ENCODE assay signal across 8 cellular contexts in genomic region chr6:170289971-170290305, GRCh38. TPM values are rescaled to one million over a fixed set of nuclear protein-coding genes. Genes with fewer than 3 reads are reported as not detected.
DNase-seq lines count a peak whose midpoint lies in the region; ATAC-seq and TF ChIP-seq lines count a peak whose summit lies in the region.

No MANE protein-coding gene starts in this region.

- H3K4me3 Mint-ChIP-seq in CD8-positive, alpha-beta memory T cell, result peak overlapping the region; percentile 89 to 96 (median 91)

- H4K20me1 ChIP-seq in OCI-LY1 (ENCODE audit: insufficient read depth, low read length), result no peaks in the 10 kb centered on the region
- H4K20me1 ChIP-seq in osteoblast (ENCODE audit: insufficient read depth, low read length), result no peaks in the 10 kb centered on the region

- no peaks in the 10 kb centered on the region for H3K9me3 ChIP-seq in CD8-positive, alpha-beta memory T cell (ENCODE audit: low read length)
- H3K9me3 ChIP-seq in OCI-LY1 (ENCODE audit: low read length) (no peaks in the 10 kb centered on the region), osteoblast (ENCODE audit: low read depth, low read length) (no peaks in the 10 kb centered on the region)

- H3K27ac ChIP-seq in CD8-positive, alpha-beta memory T cell (ENCODE audit: low read depth, low read length), result no peak overlapping the region
- H3K27ac ChIP-seq in OCI-LY1 (ENCODE audit: low read depth, low read length, poor library complexity, severe bottlenecking), result no peak overlapping the region
- H3K27ac ChIP-seq in osteoblast (ENCODE audit: low read depth, low read length), result no peak overlapping the region

- H3K79me2 ChIP-seq in OCI-LY1 (ENCODE audit: insufficient read depth, low read length) (no peaks in the 10 kb centered on the region), osteoblast (ENCODE audit: insufficient read depth, low read length) (no peaks in the 10 kb centered on the region)

- POLR2A ChIA-PET in CD8-positive, alpha-beta memory T cell (lab: Charles Lee), result interaction anchor here (2.1 kb wide), 1 partner anchor 18 kb away, joined by 10 read pairs; no protein-coding TSS in a partner anchor

- H3K4me3 ChIP-seq in CD8-positive, alpha-beta memory T cell (ENCODE audit: low read length), result peak overlapping the region; percentile 41
- H3K4me3 ChIP-seq in OCI-LY1 (ENCODE audit: low read depth, low read length, poor library complexity, severe bottlenecking) (peak overlapping the region; percentile 58), epithelial cell of proximal tubule (ENCODE audit: low read depth, low read length) (peak overlapping the region; percentile 62), osteoblast (ENCODE audit: insufficient read depth, low read length) (peak overlapping the region; percentile 75)

- H3K27me3 Mint-ChIP-seq in CD8-positive, alpha-beta memory T cell, result peaks cover 51% of the 10 kb centered on the region in 2 donors

- peaks cover 34% of the 10 kb centered on the region for H3K4me1 ChIP-seq in CD8-positive, alpha-beta memory T cell (ENCODE audit: insufficient read depth, low read length)
- H3K4me1 ChIP-seq in OCI-LY1 (ENCODE audit: insufficient read depth, low read length, severe bottlenecking), result peaks cover 29% of the 10 kb centered on the region
- H3K4me1 ChIP-seq in osteoblast (ENCODE audit: insufficient read depth, low read length), result no peaks in the 10 kb centered on the region

- 0 out of 2 replicates have a peak, but pooled peaks cover 6% of the 10 kb centered on the region for H3F3A ChIP-seq in OCI-LY1 (ENCODE audit: insufficient read depth, low read length)

- no peaks in the 10 kb centered on the region for H3K36me3 ChIP-seq in CD8-positive, alpha-beta memory T cell (ENCODE audit: insufficient read depth, low read length)
- H3K36me3 ChIP-seq in OCI-LY1 (ENCODE audit: insufficient read depth, low read length) (no peaks in the 10 kb centered on the region), osteoblast (ENCODE audit: insufficient read depth, low read length) (no peaks in the 10 kb centered on the region)

- peaks cover 0 to 2% (median 0%) of the 10 kb centered on the region in 5 donors for H3K9me3 Mint-ChIP-seq in CD8-positive, alpha-beta memory T cell

- peaks cover 46% of the 10 kb centered on the region for H3K27me3 ChIP-seq in CD8-positive, alpha-beta memory T cell (ENCODE audit: insufficient read depth, low read length, poor library complexity, severe bottlenecking)
- H3K27me3 ChIP-seq in OCI-LY1 (ENCODE audit: insufficient read depth, low read length) (peaks cover 5% of the 10 kb centered on the region), osteoblast (ENCODE audit: insufficient read depth, low read length) (peaks cover 76% of the 10 kb centered on the region)

- H3K9me2 ChIP-seq in OCI-LY1 (ENCODE audit: low read depth, low read length), result no peaks in the 10 kb centered on the region

- H3K4me2 ChIP-seq in OCI-LY1 (ENCODE audit: low read length), result peak overlapping the region; percentile 54
- peak overlapping the region; percentile 81 for H3K4me2 ChIP-seq in osteoblast (ENCODE audit: insufficient read depth, low read length)

- H2AFZ ChIP-seq in OCI-LY1 (ENCODE audit: low read length) (no peak overlapping the region), osteoblast (ENCODE audit: low read length) (peak overlapping the region; percentile 59)

- CTCF ChIA-PET in CD8-positive, alpha-beta memory T cell (lab: Charles Lee), result interaction anchor here (1.2 kb wide), 1 partner anchor 340 kb away, joined by 3 read pairs; no protein-coding TSS in a partner anchor

- H3K9ac ChIP-seq in OCI-LY1 (ENCODE audit: low read length), result peak overlapping the region; percentile 20; the same call in 1 of the 2 replicates

- no peak for ATAC-seq in GM21717 (IDR thresholded peaks at IDR 0.05; ENCODE audit: unreplicated experiment)
- no peak for ATAC-seq in HG03039 (IDR thresholded peaks at IDR 0.05; ENCODE audit: unreplicated experiment)

- peaks cover 0 to 10% (median 1%) of the 10 kb centered on the region in 3 donors for H3K36me3 Mint-ChIP-seq in CD8-positive, alpha-beta memory T cell

- H3K27ac Mint-ChIP-seq in CD8-positive, alpha-beta memory T cell, result peak overlapping the region in 2 of 8 donors; percentile 61 to 70

- DNase-seq in CD8-positive, alpha-beta memory T cell, result no peak
- DNase-seq in epithelial cell of proximal tubule (ENCODE audit: low read depth) (no peak), osteoblast (ENCODE audit: insufficient read length, low spot score, missing footprints) (no peak), HPDE6-E6E7 (ENCODE audit: extremely low spot score) (no peak), 8988T (no peak)

- TF ChIP-seq CTCF in OCI-LY1 (IDR thresholded peaks at IDR 0.05; ENCODE audit: low read length) (no peak), epithelial cell of proximal tubule (conservative IDR thresholded peaks at IDR 0.05; ENCODE audit: low read depth, low read length) (no peak), osteoblast (IDR thresholded peaks at IDR 0.05; ENCODE audit: extremely low read depth, low read depth, low read length) (no peak)

- peaks cover 40 to 44% (median 41%) of the 10 kb centered on the region in 3 donors for H3K4me1 Mint-ChIP-seq in CD8-positive, alpha-beta memory T cell

RNA-seq across cellular contexts. Expression of gene DLL1, which starts 0.9 kb away (rescaled TPM):
- total RNA-seq in CD8-positive, alpha-beta memory T cell, result under 1 TPM; 0.79 to 0.86 TPM
- 0.49 TPM for polyA plus RNA-seq in CD8-positive, alpha-beta memory T cell
- total RNA-seq in epithelial cell of proximal tubule (1.4 and 1.7 TPM in 2 replicates), osteoblast (0.29 and 0.36 TPM in 2 replicates)

RNA-seq across cellular contexts. Expression of gene FAM120B, which starts 16.6 kb away (rescaled TPM):
- total RNA-seq in CD8-positive, alpha-beta memory T cell, result 10 to 100 TPM; 19.1 to 20.9 TPM
- polyA plus RNA-seq in CD8-positive, alpha-beta memory T cell, result 29.8 TPM
- total RNA-seq in epithelial cell of proximal tubule (5.0 and 7.0 TPM in 2 replicates), osteoblast (13.4 and 17.1 TPM in 2 replicates)
